ENCODE assay signal across 8 cellular contexts in genomic region chr7:22001345-22002004, GRCh38. TPM values are rescaled to one million over a fixed set of nuclear protein-coding genes. Genes with fewer than 3 reads are reported as not detected.
A peak's percentile ranks its signal among the peaks of the same experiment; 100 is the strongest.
DNase-seq lines count a peak whose midpoint lies in the region; ATAC-seq and TF ChIP-seq lines count a peak whose summit lies in the region.

No MANE protein-coding gene starts in this region.

- H3K27ac Mint-ChIP-seq in activated T-helper 17 cell treated with anti-CD3 and anti-CD28 coated beads, Interleukin-2, amount 50 U/mL, for 72 hours: peak overlapping the region; percentile 0
- no peak overlapping the region for H3K27ac Mint-ChIP-seq in glutamatergic neuron (ENCODE audit: unreplicated experiment)

- H3K27me3 Mint-ChIP-seq in activated T-helper 17 cell treated with anti-CD3 and anti-CD28 coated beads, Interleukin-2, amount 50 U/mL, for 72 hours: no peaks in the 10 kb centered on the region
- H3K27me3 Mint-ChIP-seq in glutamatergic neuron (ENCODE audit: unreplicated experiment): no peaks in the 10 kb centered on the region

- ATAC-seq in Right ventricle myocardium inferior (no peak), HG02642 (IDR thresholded peaks at IDR 0.05; ENCODE audit: poor library complexity, unreplicated experiment) (peak; percentile 53), HG02840 (IDR thresholded peaks at IDR 0.05; ENCODE audit: low FRiP score, unreplicated experiment) (no peak)
- peak; percentile 49 for ATAC-seq in activated T-helper 17 cell treated with anti-CD3 and anti-CD28 coated beads, Interleukin-2, amount 50 U/mL, for 72 hours (replicated peaks)

- peak overlapping the region; percentile 13 for H3K4me3 Mint-ChIP-seq in activated T-helper 17 cell treated with anti-CD3 and anti-CD28 coated beads, Interleukin-2, amount 50 U/mL, for 72 hours
- H3K4me3 Mint-ChIP-seq in glutamatergic neuron (ENCODE audit: unreplicated experiment): no peak overlapping the region

- TF ChIP-seq CTCF in cardiac muscle cell (IDR thresholded peaks at IDR 0.05; ENCODE audit: low read depth, low read length) (peak; percentile 73), glutamatergic neuron (IDR thresholded peaks at IDR 0.05; ENCODE audit: partially characterized antibody, unreplicated experiment) (peak; percentile 91)

- H3K36me3 ChIP-seq in cardiac muscle cell: no peaks in the 10 kb centered on the region

- intact Hi-C loops in Right ventricle myocardium inferior (cut with DNase I): no loop called here

- peaks cover 22% of the 10 kb centered on the region for H3K27me3 ChIP-seq in cardiac muscle cell

- H3K4me3 ChIP-seq in cardiac muscle cell: no peak overlapping the region

- no peaks in the 10 kb centered on the region for H3K36me3 Mint-ChIP-seq in activated T-helper 17 cell treated with anti-CD3 and anti-CD28 coated beads, Interleukin-2, amount 50 U/mL, for 72 hours (ENCODE audit: low read depth)
- H3K36me3 Mint-ChIP-seq in glutamatergic neuron (ENCODE audit: unreplicated experiment): no peaks in the 10 kb centered on the region

- H3K4me1 Mint-ChIP-seq in activated T-helper 17 cell treated with anti-CD3 and anti-CD28 coated beads, Interleukin-2, amount 50 U/mL, for 72 hours: no peaks in the 10 kb centered on the region
- H3K4me1 Mint-ChIP-seq in glutamatergic neuron (ENCODE audit: low read depth, unreplicated experiment): no peaks in the 10 kb centered on the region

- peak; percentile 55 to 82 for DNase-seq in cardiac muscle cell (ENCODE audit: low read depth in 1 of 2, low spot score in 1 of 2)
- DNase-seq in Right ventricle myocardium inferior (ENCODE audit: missing footprints): no peak
- DNase-seq in NCI-H226: peak; percentile 96
- DNase-seq in glutamatergic neuron: no peak
- peak; percentile 65 for DNase-seq in putamen (ENCODE audit: low spot score)

- no peaks in the 10 kb centered on the region for H3K4me1 ChIP-seq in cardiac muscle cell (ENCODE audit: low read depth)

- no peaks in the 10 kb centered on the region for H3K9me3 ChIP-seq in cardiac muscle cell (ENCODE audit: low read depth)

- H3K27ac ChIP-seq in cardiac muscle cell: no peak overlapping the region

- no peaks in the 10 kb centered on the region for H3K9me3 Mint-ChIP-seq in activated T-helper 17 cell treated with anti-CD3 and anti-CD28 coated beads, Interleukin-2, amount 50 U/mL, for 72 hours
- H3K9me3 Mint-ChIP-seq in glutamatergic neuron (ENCODE audit: unreplicated experiment): no peaks in the 10 kb centered on the region

RNA-seq across cellular contexts. Expression of gene CDCA7L, which starts 55.8 kb away (rescaled TPM):
- total RNA-seq in cardiac muscle cell: 31.1 and 61.1 TPM in 2 replicates
- 26.8 and 52.3 TPM in 2 replicates for polyA plus RNA-seq in cardiac muscle cell
- 59.1 TPM for total RNA-seq in Right ventricle myocardium inferior
- total RNA-seq in activated T-helper 17 cell treated with anti-CD3 and anti-CD28 coated beads, Interleukin-2, amount 50 U/mL, for 72 hours: 10 to 100 TPM; 47.6 to 62.4 TPM
- 6.1 TPM for total RNA-seq in glutamatergic neuron (ENCODE audit: unreplicated experiment)

Comparison
In these comparisons a context has a peak if more than half of its experiments do, and no peak if none do; other contexts are left out.
1. DNase-seq: peak in cardiac muscle cell (2 of 2), NCI-H226 (single experiment) and putamen (single experiment); none in Right ventricle myocardium inferior (single experiment) and glutamatergic neuron (single experiment).
2. ATAC-seq: peak in HG02642 (single experiment) and activated T-helper 17 cell treated with anti-CD3 and anti-CD28 coated beads, Interleukin-2, amount 50 U/mL, for 72 hours (single experiment); none in Right ventricle myocardium inferior (single experiment) and HG02840 (single experiment).